In the genomic region with DNA sequence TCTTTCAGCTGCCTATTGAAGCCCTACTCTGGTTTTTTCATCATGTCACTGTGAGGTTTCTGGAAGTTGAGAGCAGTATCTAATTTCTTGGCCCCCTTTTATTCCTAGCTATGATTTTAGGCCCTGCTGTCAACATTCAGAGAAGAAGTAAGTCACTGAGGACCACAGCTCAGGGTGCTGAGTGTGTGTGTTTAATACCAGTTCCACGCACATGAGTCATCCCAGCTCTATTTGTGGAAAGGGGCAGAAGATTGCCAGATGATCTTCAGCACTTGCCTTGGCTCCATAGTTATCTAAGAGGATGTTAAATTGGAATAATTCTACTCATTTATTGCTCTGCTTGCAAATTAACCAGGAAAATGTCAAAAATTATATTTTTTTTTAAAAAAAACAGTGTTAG, we compare ENCODE assay signal across 1 cellular context.
TF ChIP-seq lines count a peak whose summit lies in the region.

No MANE protein-coding gene starts in this region.

TF ChIP-seq in SK-N-SH, 30 proteins besides CTCF, POLR2A, EP300 and RAD21 (continued from another document):
- TF ChIP-seq, protein P1, sequence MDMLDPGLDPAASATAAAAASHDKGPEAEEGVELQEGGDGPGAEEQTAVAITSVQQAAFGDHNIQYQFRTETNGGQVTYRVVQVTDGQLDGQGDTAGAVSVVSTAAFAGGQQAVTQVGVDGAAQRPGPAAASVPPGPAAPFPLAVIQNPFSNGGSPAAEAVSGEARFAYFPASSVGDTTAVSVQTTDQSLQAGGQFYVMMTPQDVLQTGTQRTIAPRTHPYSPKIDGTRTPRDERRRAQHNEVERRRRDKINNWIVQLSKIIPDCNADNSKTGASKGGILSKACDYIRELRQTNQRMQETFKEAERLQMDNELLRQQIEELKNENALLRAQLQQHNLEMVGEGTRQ (IDR thresholded peaks at IDR 0.05; ENCODE audit: borderline replicate concordance, low read depth, low read length), result no peak
- no peak for TF ChIP-seq FOXJ3 (CRISPR knock-in tag; IDR thresholded peaks at IDR 0.05)
- no peak for TF ChIP-seq RFX5 (IDR thresholded peaks at IDR 0.05; ENCODE audit: low read length)
- TF ChIP-seq NFIC (IDR thresholded peaks at IDR 0.05; ENCODE audit: borderline replicate concordance), result peak; percentile 27; the same call in 1 of the 2 replicates
- TF ChIP-seq TEAD4 (IDR thresholded peaks at IDR 0.05; ENCODE audit: borderline replicate concordance, insufficient read depth), result no peak
- no peak for TF ChIP-seq SMC3 (IDR thresholded peaks at IDR 0.05; ENCODE audit: low read depth, low read length)
TF ChIP-seq in SK-N-SH: peak in this region for 7.
